ENCODE assay signal across 8 cellular contexts in genomic region chr10:33334839-33335549, GRCh38. TPM values are rescaled to one million over a fixed set of nuclear protein-coding genes. Genes with fewer than 3 reads are reported as not detected.
DNase-seq lines count a peak whose midpoint lies in the region; ATAC-seq, FAIRE-seq and TF ChIP-seq lines count a peak whose summit lies in the region.

No MANE protein-coding gene starts in this region.

- H3K27ac ChIP-seq in keratinocyte (ENCODE audit: control insufficient read depth, insufficient read depth, low read length) (peak overlapping the region; percentile 94), skin epidermis (peak overlapping the region; percentile 45 to 99 (median 94))

- no peak for FAIRE-seq in D721Med (lab: Jason Lieb, UNC)
- FAIRE-seq in HTR-8/SVneo (lab: Jason Lieb, UNC): peak; percentile 57
- peak; percentile 53 for FAIRE-seq in keratinocyte (lab: Jason Lieb, UNC)

- dilution Hi-C loops in keratinocyte (cut with MboI; ENCODE audit: extremely low pct_ligation_motif_present, low sequenced_read_pairs): no loop called here

- peaks cover 22% of the 10 kb centered on the region for H3K4me1 ChIP-seq in keratinocyte (ENCODE audit: control insufficient read depth, extremely low read depth, insufficient read depth, low read length)

- peaks cover 5% of the 10 kb centered on the region for H3K36me3 Mint-ChIP-seq in chondrocyte (ENCODE audit: low read depth)

- no peaks in the 10 kb centered on the region for H3K9me3 ChIP-seq in keratinocyte (ENCODE audit: control insufficient read depth, low read depth, low read length)

- H3K27me3 ChIP-seq in keratinocyte (ENCODE audit: control insufficient read depth, extremely low read depth, insufficient read depth, low read length): no peaks in the 10 kb centered on the region

- H3K27ac Mint-ChIP-seq in chondrocyte (ENCODE audit: unreplicated experiment): peak overlapping the region; percentile 94

- H3K9me1 ChIP-seq in keratinocyte (ENCODE audit: control insufficient read depth, extremely low read depth, insufficient read depth, low read length): no peaks in the 10 kb centered on the region

- H3K4me3 ChIP-seq in keratinocyte (ENCODE audit: control insufficient read depth in 2 of 3, extremely low read depth in 1 of 3, insufficient read depth in 2 of 3, low read depth in 1 of 3, low read length in 3 of 3): peak overlapping the region; percentile 63 to 97 (median 89)
- peak overlapping the region; percentile 48 to 74 (median 70) for H3K4me3 ChIP-seq in skin epidermis

- H3K27me3 Mint-ChIP-seq in chondrocyte (ENCODE audit: low read depth): no peaks in the 10 kb centered on the region

- peak; percentile 55 for DNase-seq in D721Med (ENCODE audit: insufficient read length, low spot score)
- peak; percentile 79 for DNase-seq in HTR-8/SVneo (ENCODE audit: insufficient read length, low spot score)
- peak; percentile 61 for DNase-seq in SW480 (ENCODE audit: low spot score)
- DNase-seq in chondrocyte (ENCODE audit: low spot score): peak; percentile 92
- DNase-seq in keratinocyte (ENCODE audit: low read depth, low spot score): no peak
- no peak for DNase-seq in cerebellum (ENCODE audit: low spot score)

- TF ChIP-seq CTCF in D721Med (IDR thresholded peaks at IDR 0.05; ENCODE audit: insufficient read depth, missing control alignments) (no peak), chondrocyte (IDR thresholded peaks at IDR 0.05) (peak; percentile 84), keratinocyte (optimal IDR thresholded peaks at IDR 0.05 in 1 of 3, IDR thresholded peaks at IDR 0.05 in 1 of 3, conservative IDR thresholded peaks at IDR 0.05 in 1 of 3; ENCODE audit: extremely low read depth in 1 of 3, insufficient read depth in 2 of 3, low read length in 3 of 3) (peak; percentile 45 to 90 (median 65))

- H3K4me1 Mint-ChIP-seq in chondrocyte (ENCODE audit: low read depth): peaks cover 64% of the 10 kb centered on the region

- H4K20me1 ChIP-seq in keratinocyte (ENCODE audit: control insufficient read depth, extremely low read depth, insufficient read depth, low read length): no peaks in the 10 kb centered on the region

- H3K79me2 ChIP-seq in keratinocyte (ENCODE audit: control insufficient read depth, insufficient read depth, low read length): peaks cover 55% of the 10 kb centered on the region

- H3K4me3 Mint-ChIP-seq in chondrocyte (ENCODE audit: unreplicated experiment): peak overlapping the region; percentile 90

- H2AFZ ChIP-seq in keratinocyte (ENCODE audit: control insufficient read depth, low read length): peak overlapping the region; percentile 82

- H3K4me2 ChIP-seq in keratinocyte (ENCODE audit: control insufficient read depth, extremely low read depth, insufficient read depth, low read depth, low read length): peak overlapping the region; percentile 100

- peak overlapping the region; percentile 96 for H3K9ac ChIP-seq in keratinocyte (ENCODE audit: control insufficient read depth, extremely low read depth, insufficient read depth, low read length)

- peaks cover 0 to 10% of the 10 kb centered on the region in 2 experiments for H3K36me3 ChIP-seq in keratinocyte (ENCODE audit: control insufficient read depth in 2 of 2, extremely low read depth in 1 of 2, insufficient read depth in 2 of 2, low read length in 2 of 2)

- no peak for ATAC-seq in HG03521 (IDR thresholded peaks at IDR 0.05; ENCODE audit: unreplicated experiment)

- H3K9me3 Mint-ChIP-seq in chondrocyte (ENCODE audit: low read depth): no peaks in the 10 kb centered on the region

RNA-seq across cellular contexts. Expression of gene NRP1, which starts 0.5 kb away (rescaled TPM):
- total RNA-seq in chondrocyte (111 to 126 TPM (median 122 TPM) in 3 replicates), cerebellum (35.0 TPM)
- 15.1 to 55.4 TPM (median 36.2 TPM) in 3 replicates for polyA plus RNA-seq in keratinocyte
- polyA plus RNA-seq in keratinocyte (2011; ENCODE audit: low read depth): 7.3 TPM
- 9.6 and 12.2 TPM in 2 replicates for polyA plus RNA-seq in keratinocyte (2011; cell fraction: cytosol; rRNA removed)
- polyA plus RNA-seq in keratinocyte (2011; cell fraction: nucleus; rRNA removed): 61.3 and 83.6 TPM in 2 replicates
- 5.2 and 59.6 TPM in 2 replicates for polyA plus RNA-seq in keratinocyte (2012; ENCODE audit: low replicate concordance)
- 35.5 to 105 TPM (median 80.8 TPM) in 3 replicates for polyA minus RNA-seq in keratinocyte
- polyA minus RNA-seq in keratinocyte (2011; cell fraction: cytosol; rRNA and poly(A)+ RNA removed): 38.2 TPM
- polyA minus RNA-seq in keratinocyte (2011; cell fraction: nucleus; rRNA and poly(A)+ RNA removed): 74.6 and 127 TPM in 2 replicates

Comparison
In these comparisons a context has a peak if more than half of its experiments do, and no peak if none do; other contexts are left out.
1. DNase-seq: peak in D721Med (single experiment), HTR-8/SVneo (single experiment), SW480 (single experiment) and chondrocyte (single experiment); none in keratinocyte (single experiment) and cerebellum (single experiment).